In genomic region chr1:53890522-53890941, GRCh38 we compare ENCODE assay signal across 8 cellular contexts. TPM values are rescaled to one million over a fixed set of nuclear protein-coding genes. Genes with fewer than 3 reads are reported as not detected.
DNase-seq lines count a peak whose midpoint lies in the region; ATAC-seq and TF ChIP-seq lines count a peak whose summit lies in the region.

No MANE protein-coding gene starts in this region.

- H3K9me3 Mint-ChIP-seq in CD4-positive, alpha-beta T cell, result no peaks in the 10 kb centered on the region

- no peak overlapping the region; the same call in 1 of the 2 replicates for H3K56ac ChIP-seq in IMR-90 (ENCODE audit: extremely low read depth, insufficient read depth, low read length)

- in situ Hi-C loops in IMR-90 (cut with MboI; ENCODE audit: low sequenced_read_pairs) (no loop called here), mammary epithelial cell (cut with MboI; ENCODE audit: low sequenced_read_pairs in 2 of 2) (no loop called here)

- POLR2A ChIA-PET in CD4-positive, alpha-beta T cell (lab: Charles Lee), result interaction anchor here (1.6 to 2.8 kb wide), 2 partner anchors 55 to 163 kb away, joined by 5 to 31 read pairs; partner anchors contain the start of genes IFT25, LRRC42, TCEANC2 and TMEM59
- POLR2A ChIA-PET in IMR-90 (lab: Charles Lee; ENCODE audit: unreplicated experiment), result interaction anchor here (1.2 kb wide), 1 partner anchor 55 kb away, joined by 4 read pairs; the partner anchor contains the start of gene IFT25

- H4K91ac ChIP-seq in IMR-90 (ENCODE audit: insufficient read depth, low read depth, low read length), result peak overlapping the region; percentile 91; the same call in 1 of the 2 replicates
- no peak overlapping the region for H4K91ac ChIP-seq in neuronal stem cell (ENCODE audit: low read depth, low read length, poor library complexity)

- H3K36me3 Mint-ChIP-seq in CD4-positive, alpha-beta T cell (ENCODE audit: low read depth), result peaks cover 33% of the 10 kb centered on the region

- H2BK5ac ChIP-seq in IMR-90 (ENCODE audit: low read depth, low read length, poor library complexity, severe bottlenecking) (peak overlapping the region; percentile 81), neuronal stem cell (ENCODE audit: low read length) (no peak overlapping the region)

- peak overlapping the region; percentile 1 for H2AFZ ChIP-seq in IMR-90 (replicated peaks; ENCODE audit: low read length, poor library complexity)
- H2AFZ ChIP-seq in mammary epithelial cell (ENCODE audit: low read depth, low read length), result peak overlapping the region; percentile 97
- H2AFZ ChIP-seq in neuronal stem cell (ENCODE audit: low read length), result peak overlapping the region; percentile 95

- H3K4me1 ChIP-seq in IMR-90 (ENCODE audit: control insufficient read depth, insufficient read depth, low read length), result peaks cover 3% of the 10 kb centered on the region
- peaks cover 15% of the 10 kb centered on the region for H3K4me1 ChIP-seq in mammary epithelial cell (ENCODE audit: insufficient read depth, low read length)
- peaks cover 2 to 4% of the 10 kb centered on the region in 2 donors for H3K4me1 ChIP-seq in neuronal stem cell (ENCODE audit: control insufficient read depth in 2 of 2, insufficient read depth in 1 of 2, low read depth in 1 of 2, low read length in 2 of 2)

- H3K23ac ChIP-seq in IMR-90 (ENCODE audit: low read depth, low read length) (peak overlapping the region; percentile 15; the same call in 1 of the 2 replicates), neuronal stem cell (ENCODE audit: low read depth, low read length, poor library complexity) (no peak overlapping the region)

- DNase-seq in CD4-positive, alpha-beta T cell, result no peak
- DNase-seq in IMR-90 (no peak), mammary epithelial cell (peak; percentile 56), neuronal stem cell (ENCODE audit: low spot score) (no peak), HK-2 (ENCODE audit: unreplicated experiment) (no peak), globus pallidus (ENCODE audit: low spot score) (no peak), amniotic stem cell (lab: John Stamatoyannopoulos, UW) (no peak)

- H2BK15ac ChIP-seq in IMR-90 (ENCODE audit: low read depth, low read length) (peak overlapping the region; percentile 71; the same call in 2 of the 3 replicates), neuronal stem cell (ENCODE audit: low read length) (no peak overlapping the region)

- intact Hi-C loops in CD4-positive, alpha-beta T cell (cut with DNase I, micrococcal nuclease), result loop anchor here in 1 of 2 experiments (1.0 to 5.0 kb wide), 2 partner anchors 52 to 872 kb away; partner anchors contain the start of genes NDC1 and PARS2
- intact Hi-C loops in IMR-90 (cut with micrococcal nuclease), result no loop called here
- intact Hi-C loops in mammary epithelial cell (cut with micrococcal nuclease), result no loop called here

- H3K27me3 Mint-ChIP-seq in CD4-positive, alpha-beta T cell, result no peaks in the 10 kb centered on the region

- H4K8ac ChIP-seq in IMR-90 (ENCODE audit: low read depth in 2 of 2, low read length in 2 of 2) (peak overlapping the region; percentile 76 to 96; a peak in 3 of 4 replicates), neuronal stem cell (ENCODE audit: low read depth, low read length) (no peak overlapping the region)

- TF ChIP-seq POLR2A in IMR-90 (IDR thresholded peaks at IDR 0.05; ENCODE audit: low read depth, low read length), result no peak

- H3K18ac ChIP-seq in IMR-90 (ENCODE audit: low read depth, low read length), result peak overlapping the region; percentile 81; the same call in 1 of the 2 replicates
- no peak overlapping the region for H3K18ac ChIP-seq in neuronal stem cell (ENCODE audit: low read length)

- no peak for TF ChIP-seq RAD21 in IMR-90 (IDR thresholded peaks at IDR 0.05; ENCODE audit: low read length)

- H3K4ac ChIP-seq in IMR-90 (ENCODE audit: low read depth, low read length) (peak overlapping the region; percentile 3; the same call in 1 of the 2 replicates), neuronal stem cell (ENCODE audit: low read length) (no peak overlapping the region)

- no peak overlapping the region for H3K27ac ChIP-seq in CD4-positive, alpha-beta T cell (ENCODE audit: low read depth, low read length)
- no peak overlapping the region for H3K27ac ChIP-seq in IMR-90 (ENCODE audit: insufficient read depth, low read length)
- H3K27ac ChIP-seq in mammary epithelial cell (ENCODE audit: insufficient read depth, low read depth, low read length), result peak overlapping the region; percentile 90
- no peak overlapping the region for H3K27ac ChIP-seq in neuronal stem cell (replicated peaks; ENCODE audit: low read length)

- peaks cover 5% of the 10 kb centered on the region; the same call in 1 of the 2 replicates for H3K9me1 ChIP-seq in IMR-90 (ENCODE audit: insufficient read depth, low read length)

- peak overlapping the region; percentile 93 for H3K27ac Mint-ChIP-seq in CD4-positive, alpha-beta T cell

- H4K20me1 ChIP-seq in IMR-90 (ENCODE audit: insufficient read depth, low read length), result no peaks in the 10 kb centered on the region
- H4K20me1 ChIP-seq in mammary epithelial cell (ENCODE audit: insufficient read depth, low read length), result no peaks in the 10 kb centered on the region

- no TSS peak for BruUV-seq in IMR-90 (replicated peaks; lab: Mats Ljungman, UMichigan)
- no TSS peak for BruUV-seq in mammary epithelial cell (replicated peaks; lab: Mats Ljungman, UMichigan)

- H3K9me3 ChIP-seq in CD4-positive, alpha-beta T cell (ENCODE audit: control insufficient read depth, low read length), result no peaks in the 10 kb centered on the region
- no peaks in the 10 kb centered on the region for H3K9me3 ChIP-seq in IMR-90 (ENCODE audit: control insufficient read depth, insufficient read depth, low read length)
- no peaks in the 10 kb centered on the region for H3K9me3 ChIP-seq in mammary epithelial cell (replicated peaks; ENCODE audit: insufficient read depth, low read length)
- H3K9me3 ChIP-seq in neuronal stem cell (replicated peaks in 1 of 2; ENCODE audit: control insufficient read depth in 2 of 2, insufficient read depth in 1 of 2, low read depth in 1 of 2, low read length in 2 of 2), result no peaks in the 10 kb centered on the region

- no peak for TF ChIP-seq CTCF in CD4-positive, alpha-beta T cell (IDR thresholded peaks at IDR 0.05)
- TF ChIP-seq CTCF in IMR-90 (conservative IDR thresholded peaks at IDR 0.05; ENCODE audit: low read depth, low read length), result no peak
- TF ChIP-seq CTCF in mammary epithelial cell (conservative IDR thresholded peaks at IDR 0.05 in 1 of 2, IDR thresholded peaks at IDR 0.05 in 1 of 2; ENCODE audit: extremely low read depth in 1 of 2, insufficient read depth in 1 of 2, low read depth in 1 of 2, low read length in 2 of 2), result no peak

- H3K4me1 Mint-ChIP-seq in CD4-positive, alpha-beta T cell (ENCODE audit: low read depth), result peaks cover 38% of the 10 kb centered on the region

- peaks cover 5 to 6% of the 10 kb centered on the region in 2 experiments for H3K79me1 ChIP-seq in IMR-90 (ENCODE audit: low read depth in 1 of 2, low read length in 2 of 2)
- H3K79me1 ChIP-seq in neuronal stem cell (ENCODE audit: low read depth, low read length), result peaks cover 2% of the 10 kb centered on the region

- ATAC-seq in CD4-positive, alpha-beta T cell (ENCODE audit: poor library complexity), result no peak
- ATAC-seq in IMR-90 (ENCODE audit: low read depth), result no peak
- no peak for ATAC-seq in GM21717 (IDR thresholded peaks at IDR 0.05; ENCODE audit: unreplicated experiment)

- dilution Hi-C loops in IMR-90 (cut with HindIII; ENCODE audit: low sequenced_read_pairs, unreplicated experiment) (no loop called here), mammary epithelial cell (cut with HindIII; ENCODE audit: low sequenced_read_pairs) (no loop called here)

- peak overlapping the region; percentile 76; the same call in 1 of the 2 replicates for H3K9ac ChIP-seq in IMR-90 (ENCODE audit: low read depth, low read length)
- H3K9ac ChIP-seq in mammary epithelial cell (ENCODE audit: insufficient read depth, low read length), result peak overlapping the region; percentile 92
- H3K9ac ChIP-seq in neuronal stem cell (ENCODE audit: low read depth, low read length, poor library complexity), result no peak overlapping the region

- peak overlapping the region; percentile 94 for H3K4me3 Mint-ChIP-seq in CD4-positive, alpha-beta T cell

- peak overlapping the region; percentile 68; the same call in 1 of the 2 replicates for H4K5ac ChIP-seq in IMR-90 (ENCODE audit: low read depth, low read length)

- H3K14ac ChIP-seq in IMR-90 (replicated peaks; ENCODE audit: low read depth, low read length), result peak overlapping the region; percentile 17; the same call in 1 of the 2 replicates
- no peak overlapping the region for H3K14ac ChIP-seq in neuronal stem cell (ENCODE audit: low read length)

- H2AK5ac ChIP-seq in IMR-90 (ENCODE audit: low read depth, low read length) (peak overlapping the region; percentile 47), neuronal stem cell (ENCODE audit: low read depth, low read length) (no peak overlapping the region)

- H2BK120ac ChIP-seq in IMR-90 (ENCODE audit: low read depth, low read length), result peak overlapping the region; percentile 34
- H2BK120ac ChIP-seq in neuronal stem cell (ENCODE audit: low read depth, low read length), result no peak overlapping the region

- no peak overlapping the region for H2BK12ac ChIP-seq in neuronal stem cell (ENCODE audit: low read length)

- peaks cover 4% of the 10 kb centered on the region for H3K79me2 ChIP-seq in mammary epithelial cell (ENCODE audit: insufficient read depth, low read length)

- WGBS in IMR-90 (ENCODE audit: extremely low coverage in 2 of 2, insufficient read length in 1 of 2), 2 experiments, result 100% methylated on average over 2 of the region's 7 CpGs; no CpG with 5 or more reads in 1 of the 2 experiments
- 48% methylated on average over 7 of the region's 7 CpGs for WGBS in mammary epithelial cell (ENCODE audit: low coverage, missing lambda C conversion rate)
- no CpG with 5 or more reads among the region's 7 CpGs for WGBS in neuronal stem cell (ENCODE audit: extremely low coverage in 2 of 2, insufficient read length in 2 of 2, insufficient replicate concordance in 1 of 2), 2 donors

- peak overlapping the region; percentile 2 for H2AK9ac ChIP-seq in IMR-90 (replicated peaks; ENCODE audit: low read depth, low read length, poor library complexity)

- H3K4me2 ChIP-seq in IMR-90 (ENCODE audit: low read depth, low read length) (peak overlapping the region; percentile 88), mammary epithelial cell (ENCODE audit: insufficient read depth, low read depth, low read length) (peak overlapping the region; percentile 70), neuronal stem cell (ENCODE audit: insufficient read depth, low read length, poor library complexity, severe bottlenecking) (no peak overlapping the region)

- no peaks in the 10 kb centered on the region for H3K27me3 ChIP-seq in CD4-positive, alpha-beta T cell (ENCODE audit: control insufficient read depth, insufficient read depth, low read length)
- H3K27me3 ChIP-seq in IMR-90 (ENCODE audit: control insufficient read depth, insufficient read depth, low read length) (no peaks in the 10 kb centered on the region), mammary epithelial cell (ENCODE audit: insufficient read depth, low read length) (no peaks in the 10 kb centered on the region), neuronal stem cell (ENCODE audit: control insufficient read depth in 3 of 3, insufficient read depth in 3 of 3, low read depth in 1 of 3, low read length in 3 of 3) (no peaks in the 10 kb centered on the region)

- H3K36me3 ChIP-seq in IMR-90 (ENCODE audit: control insufficient read depth, insufficient read depth, low read length), result peaks cover 5% of the 10 kb centered on the region; the same call in 1 of the 2 replicates
- H3K36me3 ChIP-seq in mammary epithelial cell (ENCODE audit: insufficient read depth, low read length), result no peaks in the 10 kb centered on the region
- H3K36me3 ChIP-seq in neuronal stem cell (replicated peaks in 1 of 2; ENCODE audit: control insufficient read depth in 2 of 2, insufficient read depth in 2 of 2, low read length in 2 of 2), result peaks cover 0 to 29% of the 10 kb centered on the region in 2 donors

- 0 out of 2 replicates have a peak overlapping the region, but pooled peaks have one; percentile 10 for H2BK20ac ChIP-seq in IMR-90 (ENCODE audit: low read depth, low read length)

- CTCF ChIA-PET in CD4-positive, alpha-beta T cell (lab: Charles Lee), result interaction anchor here (1.8 kb wide), 1 partner anchor 69 kb away, joined by 8 read pairs; no protein-coding TSS in a partner anchor
- CTCF ChIA-PET in IMR-90 (lab: Yijun Ruan, JAX), result interaction anchor here (0.6 kb wide), 1 partner anchor 69 kb away, joined by 6 read pairs; no protein-coding TSS in a partner anchor
- CTCF ChIA-PET in mammary epithelial cell (lab: Charles Lee; ENCODE audit: low non-redundant PET), result no interaction called here

- H3K4me3 ChIP-seq in IMR-90 (ENCODE audit: insufficient read depth, low read depth, low read length) (peak overlapping the region; percentile 97; the same call in 1 of the 2 replicates), mammary epithelial cell (replicated peaks in 1 of 3; ENCODE audit: insufficient read depth in 1 of 3, low read depth in 2 of 3, low read length in 3 of 3) (peak overlapping the region; percentile 78 to 90 (median 79)), neuronal stem cell (ENCODE audit: low read length in 2 of 2) (no peak overlapping the region)

RNA-seq across cellular contexts. Expression of gene YIPF1, which starts 0.9 kb away (rescaled TPM):
- 1 to 10 TPM; 4.3 to 5.5 TPM for total RNA-seq in CD4-positive, alpha-beta T cell
- total RNA-seq in IMR-90 (2012; rRNA removed), result 28.9 and 35.3 TPM in 2 replicates
- polyA plus RNA-seq in IMR-90 (2012; rRNA removed), result 22.2 and 23.7 TPM in 2 replicates
- polyA plus RNA-seq in IMR-90 (2012; cell fraction: cytosol; rRNA removed), result 9.2 and 17.1 TPM in 2 replicates
- polyA plus RNA-seq in IMR-90 (2012; cell fraction: nucleus; rRNA removed; ENCODE audit: low replicate concordance), result 4.9 and 20.7 TPM in 2 replicates
- total RNA-seq in mammary epithelial cell, result 10 to 100 TPM; 21.6 to 24.8 TPM
- 24.8 TPM for polyA plus RNA-seq in mammary epithelial cell
- polyA minus RNA-seq in mammary epithelial cell, result 56.8 TPM
- 35.2 TPM for polyA plus RNA-seq in neuronal stem cell (2013, experiment 1 of 2)
- polyA plus RNA-seq in neuronal stem cell (2013, experiment 2 of 2), result 34.2 TPM

RNA-seq across cellular contexts. Expression of gene DIO1, which starts 3.5 kb away (rescaled TPM):
- total RNA-seq in CD4-positive, alpha-beta T cell, result not detected
- total RNA-seq in IMR-90 (2012; rRNA removed) (not detected in 2 replicates), mammary epithelial cell (not detected)
- polyA plus RNA-seq in IMR-90 (2012; rRNA removed) (not detected in 2 replicates), mammary epithelial cell (not detected)
- polyA plus RNA-seq in IMR-90 (2012; cell fraction: cytosol; rRNA removed), result not detected in 2 replicates
- not detected in 2 replicates for polyA plus RNA-seq in IMR-90 (2012; cell fraction: nucleus; rRNA removed; ENCODE audit: low replicate concordance)
- not detected for polyA minus RNA-seq in mammary epithelial cell
- 0.03 TPM for polyA plus RNA-seq in neuronal stem cell (2013, experiment 1 of 2)
- polyA plus RNA-seq in neuronal stem cell (2013, experiment 2 of 2), result not detected

RNA-seq across cellular contexts. Expression of gene NDC1, which starts 52.4 kb away (rescaled TPM):
- total RNA-seq in CD4-positive, alpha-beta T cell, result 1 to 10 TPM; 5.4 to 8.1 TPM
- total RNA-seq in IMR-90 (2012; rRNA removed) (33.9 and 45.3 TPM in 2 replicates), mammary epithelial cell (10 to 100 TPM; 18.2 to 23.3 TPM)
- polyA plus RNA-seq in IMR-90 (2012; rRNA removed) (9.6 and 11.8 TPM in 2 replicates), mammary epithelial cell (31.7 TPM)
- 3.2 and 3.7 TPM in 2 replicates for polyA plus RNA-seq in IMR-90 (2012; cell fraction: cytosol; rRNA removed)
- polyA plus RNA-seq in IMR-90 (2012; cell fraction: nucleus; rRNA removed; ENCODE audit: low replicate concordance), result 1.6 and 4.9 TPM in 2 replicates
- 40.4 TPM for polyA minus RNA-seq in mammary epithelial cell
- polyA plus RNA-seq in neuronal stem cell (2013, experiment 1 of 2), result 20.4 TPM
- polyA plus RNA-seq in neuronal stem cell (2013, experiment 2 of 2), result 20.7 TPM

RNA-seq across cellular contexts. Expression of gene IFT25, which starts 55.0 kb away (rescaled TPM):
- 10 to 100 TPM; 12.7 to 13.9 TPM for total RNA-seq in CD4-positive, alpha-beta T cell
- total RNA-seq in IMR-90 (2012; rRNA removed) (9.1 and 30.0 TPM in 2 replicates), mammary epithelial cell (10 to 100 TPM; 14.3 to 33.7 TPM)
- polyA plus RNA-seq in IMR-90 (2012; rRNA removed) (32.4 and 38.0 TPM in 2 replicates), mammary epithelial cell (20.7 TPM)
- polyA plus RNA-seq in IMR-90 (2012; cell fraction: cytosol; rRNA removed), result 2.9 and 8.6 TPM in 2 replicates
- 1.4 and 17.9 TPM in 2 replicates for polyA plus RNA-seq in IMR-90 (2012; cell fraction: nucleus; rRNA removed; ENCODE audit: low replicate concordance)
- polyA minus RNA-seq in mammary epithelial cell, result 14.2 TPM
- 49.8 TPM for polyA plus RNA-seq in neuronal stem cell (2013, experiment 1 of 2)
- 49.9 TPM for polyA plus RNA-seq in neuronal stem cell (2013, experiment 2 of 2)

RNA-seq across cellular contexts. Expression of gene LRRC42, which starts 55.6 kb away (rescaled TPM):
- 1 to 10 TPM; 3.9 to 5.0 TPM for total RNA-seq in CD4-positive, alpha-beta T cell
- 33.3 and 47.5 TPM in 2 replicates for total RNA-seq in IMR-90 (2012; rRNA removed)
- 38.6 and 39.9 TPM in 2 replicates for polyA plus RNA-seq in IMR-90 (2012; rRNA removed)
- 22.7 and 24.5 TPM in 2 replicates for polyA plus RNA-seq in IMR-90 (2012; cell fraction: cytosol; rRNA removed)
- polyA plus RNA-seq in IMR-90 (2012; cell fraction: nucleus; rRNA removed; ENCODE audit: low replicate concordance), result 11.2 and 23.1 TPM in 2 replicates
- total RNA-seq in mammary epithelial cell, result 10 to 100 TPM; 43.7 to 61.0 TPM
- 53.4 TPM for polyA plus RNA-seq in mammary epithelial cell
- polyA minus RNA-seq in mammary epithelial cell, result 39.4 TPM
- polyA plus RNA-seq in neuronal stem cell (2013, experiment 1 of 2), result 46.8 TPM
- polyA plus RNA-seq in neuronal stem cell (2013, experiment 2 of 2), result 45.9 TPM

Comparison
In these comparisons a context has a peak if more than half of its experiments do, and no peak if none do; other contexts are left out.
1. H2AFZ ChIP-seq: peak in every context shown above with its lines; median percentile 97 in mammary epithelial cell; 95 in neuronal stem cell; 1 in IMR-90.
2. H3K4me3 ChIP-seq: peak in IMR-90 (single experiment) and mammary epithelial cell (3 of 3); none in neuronal stem cell (0 of 2).